In genomic region chr15:90529008-90529368, GRCh38 we compare ENCODE assay signal across 8 cellular contexts. TPM values are rescaled to one million over a fixed set of nuclear protein-coding genes. Genes with fewer than 3 reads are reported as not detected.
A peak's percentile ranks its signal among the peaks of the same experiment; 100 is the strongest.
DNase-seq lines count a peak whose midpoint lies in the region; ATAC-seq and TF ChIP-seq lines count a peak whose summit lies in the region.

No MANE protein-coding gene starts in this region.

- DNase-seq in BJ (ENCODE audit: low read depth) = no peak
- DNase-seq in coronary artery (ENCODE audit: low spot score) = no peak
- DNase-seq in NCI-H2029 (lab: John Stamatoyannopoulos, UW) = no peak
- no peak for DNase-seq in putamen (ENCODE audit: low spot score)
- DNase-seq in activated CD4-positive, alpha-beta T cell treated with anti-CD3 and anti-CD28 coated beads for 4 hours = no peak

- no peaks in the 10 kb centered on the region for H3K9me3 Mint-ChIP-seq in nephron

- H3K27ac ChIP-seq in KMS-11 (no peak overlapping the region), coronary artery (peak overlapping the region; percentile 97 to 99)

- CTCF ChIA-PET in BJ (lab: Yijun Ruan, JAX) = interaction anchor here (1.0 to 1.3 kb wide), 2 partner anchors 9 to 209 kb away, joined by 3 read pairs; no protein-coding TSS in a partner anchor

- POLR2A ChIA-PET in BJ (lab: Charles Lee) = no interaction called here

- H3K27me3 ChIP-seq in BJ (ENCODE audit: control insufficient read depth, insufficient read depth, low read length) (no peaks in the 10 kb centered on the region), KMS-11 (ENCODE audit: insufficient read depth, low read depth) (no peaks in the 10 kb centered on the region)

- H3K36me3 ChIP-seq in BJ (ENCODE audit: control insufficient read depth, insufficient read depth, low read length) (no peaks in the 10 kb centered on the region), KMS-11 (ENCODE audit: insufficient read depth) (no peaks in the 10 kb centered on the region)

- H3K79me2 ChIP-seq in KMS-11 (ENCODE audit: insufficient read depth, low read depth) = peaks cover 16% of the 10 kb centered on the region; the same call in 1 of the 2 replicates

- H3K9ac ChIP-seq in KMS-11 = no peak overlapping the region; the same call in 1 of the 2 replicates

- H3K36me3 Mint-ChIP-seq in nephron (ENCODE audit: low read depth) = peaks cover 4% of the 10 kb centered on the region

- H3K4me3 Mint-ChIP-seq in nephron = peak overlapping the region; percentile 88 to 96 (median 96)

- peak overlapping the region; percentile 91 to 99 (median 99) for H3K27ac Mint-ChIP-seq in nephron

- no peak for ATAC-seq in GM21576 (IDR thresholded peaks at IDR 0.05; ENCODE audit: unreplicated experiment)

- H2AFZ ChIP-seq in KMS-11 (ENCODE audit: low read depth) = peak overlapping the region; percentile 93

- peak overlapping the region; percentile 86 for H3K4me3 ChIP-seq in BJ (ENCODE audit: low read depth, low read length)
- H3K4me3 ChIP-seq in KMS-11 (IDR thresholded peaks at IDR 0.05; ENCODE audit: insufficient read depth, low read depth, low read length) = no peak overlapping the region
- H3K4me3 ChIP-seq in coronary artery = peak overlapping the region; percentile 95

- H4K20me1 ChIP-seq in KMS-11 (ENCODE audit: insufficient read depth) = no peaks in the 10 kb centered on the region

- peaks cover 21% of the 10 kb centered on the region for H3K4me1 ChIP-seq in KMS-11 (ENCODE audit: low read depth, poor library complexity, severe bottlenecking)

- peaks cover 38% of the 10 kb centered on the region for H3K4me1 Mint-ChIP-seq in nephron

- H3K4me2 ChIP-seq in KMS-11 = peak overlapping the region; percentile 34; the same call in 1 of the 2 replicates

- no peak for TF ChIP-seq CTCF in BJ (IDR thresholded peaks at IDR 0.05; ENCODE audit: insufficient read depth, low read depth, low read length)
- TF ChIP-seq CTCF in KMS-11 (conservative IDR thresholded peaks at IDR 0.05; ENCODE audit: low read depth, low read length) = no peak
- TF ChIP-seq CTCF in coronary artery (IDR thresholded peaks at IDR 0.05) = no peak
- no peak for TF ChIP-seq CTCF in nephron (IDR thresholded peaks at IDR 0.05; ENCODE audit: unreplicated experiment in 3 of 3)

- H3K27me3 Mint-ChIP-seq in nephron (ENCODE audit: low read depth) = no peaks in the 10 kb centered on the region

RNA-seq across cellular contexts. Expression of gene CRTC3, which starts 0.7 kb away (rescaled TPM):
- 19.7 and 28.5 TPM in 2 replicates for polyA plus RNA-seq in BJ (2011; rRNA removed)
- polyA minus RNA-seq in BJ (2011; rRNA and poly(A)+ RNA removed) = 18.7 and 24.8 TPM in 2 replicates
